In the genomic region with DNA sequence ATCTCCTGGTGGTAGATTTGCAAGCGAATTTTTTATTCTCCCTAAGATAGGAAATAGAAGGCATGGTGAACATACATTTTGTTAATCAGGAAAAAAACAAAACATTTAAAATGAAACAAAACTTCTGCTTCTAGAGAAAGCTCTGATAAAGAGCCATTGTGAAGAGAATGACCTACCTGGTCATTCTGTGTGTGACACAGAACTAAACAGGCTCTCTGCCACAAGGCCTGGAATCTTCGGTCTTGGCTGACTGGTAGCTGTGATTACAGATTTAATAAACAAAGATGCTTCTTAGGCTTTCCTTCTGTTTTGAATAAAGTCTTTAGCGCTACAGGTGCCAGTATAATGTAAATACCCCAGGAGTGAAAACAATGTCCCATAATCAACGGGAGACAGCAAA, we compare ENCODE assay signal across 15 cellular contexts. TPM values are rescaled to one million over a fixed set of nuclear protein-coding genes. Genes with fewer than 3 reads are reported as not detected.
DNase-seq lines count a peak whose midpoint lies in the region; ATAC-seq and TF ChIP-seq lines count a peak whose summit lies in the region.
"Had no signal": no experiment of that assay in that cellular context is flagged by ENCODE, and none has a peak within 500 bp of the region (broad histone marks: within the 10 kb centered on the region; RNA-seq: fewer than 3 reads in every experiment).

No MANE protein-coding gene starts in this region.

- intact Hi-C loops in ascending aorta (cut with DNase I), result no loop called here

- H3K9me3 ChIP-seq in ascending aorta (peaks cover 0 to 6% of the 10 kb centered on the region in 2 donors), thoracic aorta (no peaks in the 10 kb centered on the region)

- H3K36me3 Mint-ChIP-seq in WTC11, result peaks cover 17% of the 10 kb centered on the region
- H3K36me3 Mint-ChIP-seq in osteocyte (ENCODE audit: unreplicated experiment), result peaks cover 47% of the 10 kb centered on the region

- H3K27ac Mint-ChIP-seq in WTC11, result peak overlapping the region; percentile 11; the same call in 1 of the 2 replicates
- no peak overlapping the region for H3K27ac Mint-ChIP-seq in osteocyte (ENCODE audit: unreplicated experiment)
- H3K27ac Mint-ChIP-seq: B cell; CD4-positive, alpha-beta T cell; HFFc6 had no signal

- H3K9me3 Mint-ChIP-seq in WTC11 (peaks cover 17% of the 10 kb centered on the region), osteocyte (ENCODE audit: unreplicated experiment) (peaks cover 24% of the 10 kb centered on the region)
- H3K9me3 Mint-ChIP-seq: CD4-positive, alpha-beta T cell had no signal

- no peaks in the 10 kb centered on the region for H3K4me1 Mint-ChIP-seq in WTC11
- H3K4me1 Mint-ChIP-seq in osteocyte (ENCODE audit: unreplicated experiment), result peaks cover 1% of the 10 kb centered on the region
- H3K4me1 Mint-ChIP-seq: B cell had no signal

- H3K4me3 Mint-ChIP-seq in WTC11, result no peak overlapping the region
- no peak overlapping the region for H3K4me3 Mint-ChIP-seq in osteocyte (ENCODE audit: unreplicated experiment)
- H3K4me3 Mint-ChIP-seq: B cell; CD4-positive, alpha-beta T cell; HFFc6 had no signal

- DNase-seq in WTC11 (ENCODE audit: low spot score) (no peak), ascending aorta (ENCODE audit: low spot score in 2 of 2) (no peak), thoracic aorta (ENCODE audit: low spot score) (no peak), osteocyte (ENCODE audit: extremely low spot score, unreplicated experiment) (no peak), NCI-H146 (lab: John Stamatoyannopoulos, UW) (no peak)
- no peak for DNase-seq in activated T-cell treated with anti-CD3 and anti-CD28 coated beads, Interleukin-2, amount 50 U/mL, for 48 hours
- DNase-seq: C1 segment of cervical spinal cord; Calu3; CD4-positive, alpha-beta T cell; DMS 273 treated with DMSO at 0.1 percent for 48 hours; HCEC 1CT; HFFc6 had no signal

- CTCF ChIA-PET in WTC11 (lab: Charles Lee), result no interaction called here

- TF ChIP-seq CTCF in WTC11 (IDR thresholded peaks at IDR 0.05), result no peak
- TF ChIP-seq CTCF in ascending aorta (IDR thresholded peaks at IDR 0.05), result no peak
- no peak for TF ChIP-seq CTCF in thoracic aorta (IDR thresholded peaks at IDR 0.05)
- TF ChIP-seq CTCF in osteocyte (IDR thresholded peaks at IDR 0.05), result no peak

- H3K27me3 ChIP-seq in ascending aorta, result no peaks in the 10 kb centered on the region
- H3K27me3 ChIP-seq in rectal smooth muscle tissue (ENCODE audit: control insufficient read depth, insufficient read depth, low read length), result no peaks in the 10 kb centered on the region
- H3K27me3 ChIP-seq in thoracic aorta (replicated peaks; ENCODE audit: insufficient read depth), result no peaks in the 10 kb centered on the region

- no peaks in the 10 kb centered on the region for H3K27me3 Mint-ChIP-seq in WTC11 (ENCODE audit: low read depth)
- H3K27me3 Mint-ChIP-seq in osteocyte (ENCODE audit: unreplicated experiment), result no peaks in the 10 kb centered on the region
- H3K27me3 Mint-ChIP-seq: B cell; CD4-positive, alpha-beta T cell had no signal

- H3K9ac ChIP-seq in rectal smooth muscle tissue (ENCODE audit: low read length), result no peak overlapping the region

- peaks cover 4 to 8% of the 10 kb centered on the region in 2 donors for H3K36me3 ChIP-seq in ascending aorta
- H3K36me3 ChIP-seq in rectal smooth muscle tissue (ENCODE audit: control insufficient read depth, insufficient read depth, low read length), result peaks cover 11% of the 10 kb centered on the region
- H3K36me3 ChIP-seq in thoracic aorta, result peaks cover 2% of the 10 kb centered on the region

- H3K4me3 ChIP-seq in ascending aorta, result peak overlapping the region in 1 of 2 donors; percentile 7
- no peak overlapping the region for H3K4me3 ChIP-seq in rectal smooth muscle tissue (ENCODE audit: low read length)
- H3K4me3 ChIP-seq in thoracic aorta, result peak overlapping the region; percentile 53

- peak overlapping the region; percentile 68 to 70 for H3K27ac ChIP-seq in ascending aorta
- peak overlapping the region; percentile 72 for H3K27ac ChIP-seq in rectal smooth muscle tissue (ENCODE audit: low read depth, low read length)
- H3K27ac ChIP-seq in thoracic aorta, result peak overlapping the region; percentile 50 to 73
- H3K27ac ChIP-seq: HL-60 had no signal

- POLR2A ChIA-PET in WTC11 (lab: Charles Lee), result no interaction called here

- no peak for ATAC-seq in WTC11
- no peak for ATAC-seq in thoracic aorta (ENCODE audit: insufficient number of reproducible peaks, low FRiP score, low read depth)

- peaks cover 3 to 14% of the 10 kb centered on the region in 2 donors for H3K4me1 ChIP-seq in ascending aorta
- H3K4me1 ChIP-seq in rectal smooth muscle tissue (ENCODE audit: control insufficient read depth, insufficient read depth, low read length), result peaks cover 15% of the 10 kb centered on the region
- H3K4me1 ChIP-seq in thoracic aorta (ENCODE audit: control insufficient read depth in 1 of 2, low read depth in 2 of 2), result peaks cover 19 to 25% of the 10 kb centered on the region in 2 donors

TF ChIP-seq in WTC11, 78 proteins besides CTCF, POLR2A, EP300 and RAD21:
- TF ChIP-seq NR1H2 (CRISPR knock-in tag; IDR thresholded peaks at IDR 0.05) (no peak), ZNF232 (CRISPR knock-in tag; IDR thresholded peaks at IDR 0.05) (no peak), CREB1 (CRISPR knock-in tag; IDR thresholded peaks at IDR 0.05) (no peak), USF2 (CRISPR knock-in tag; IDR thresholded peaks at IDR 0.05) (no peak)
- TF ChIP-seq, protein P1, sequence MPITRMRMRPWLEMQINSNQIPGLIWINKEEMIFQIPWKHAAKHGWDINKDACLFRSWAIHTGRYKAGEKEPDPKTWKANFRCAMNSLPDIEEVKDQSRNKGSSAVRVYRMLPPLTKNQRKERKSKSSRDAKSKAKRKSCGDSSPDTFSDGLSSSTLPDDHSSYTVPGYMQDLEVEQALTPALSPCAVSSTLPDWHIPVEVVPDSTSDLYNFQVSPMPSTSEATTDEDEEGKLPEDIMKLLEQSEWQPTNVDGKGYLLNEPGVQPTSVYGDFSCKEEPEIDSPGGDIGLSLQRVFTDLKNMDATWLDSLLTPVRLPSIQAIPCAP (CRISPR knock-in tag; IDR thresholded peaks at IDR 0.05), result no peak

RNA-seq across cellular contexts. Expression of gene SLC35D1, which starts 22.1 kb away (rescaled TPM):
- total RNA-seq in WTC11 (2021) (2.4 to 3.0 TPM (median 2.6 TPM) in 3 replicates), ascending aorta (3.7 TPM), thoracic aorta (10 to 100 TPM; 14.8 to 22.0 TPM), osteocyte (9.6 and 10.1 TPM in 2 replicates)
